ENCODE assay signal across 28 cellular contexts in the genomic region with DNA sequence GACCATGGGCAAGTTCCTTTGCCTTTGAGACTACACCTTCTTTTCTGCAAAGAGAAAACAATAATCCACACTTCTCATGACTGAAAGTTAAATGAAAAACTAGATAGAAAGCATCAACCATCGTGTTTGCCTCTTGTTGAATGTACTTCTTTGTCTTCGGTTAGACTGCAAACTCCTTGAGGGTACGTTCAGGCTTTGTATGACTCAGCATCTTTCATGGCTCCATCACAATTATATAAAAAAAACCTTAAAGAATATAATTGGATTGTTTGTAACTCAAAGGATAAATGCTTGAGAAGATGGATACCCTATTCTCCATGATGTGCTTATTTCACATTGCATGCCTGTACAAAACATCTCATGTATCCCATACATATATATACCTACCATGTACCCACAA.
"Had no signal": no experiment of that assay in that cellular context is flagged by ENCODE, and none has a peak within 500 bp of the region (broad histone marks: within the 10 kb centered on the region; RNA-seq: fewer than 3 reads in every experiment).

No MANE protein-coding gene starts in this region.

- FAIRE-seq: colon, endometrium, endothelial cell of umbilical vein, frontal cortex had no signal

- ATAC-seq: effector memory CD8-positive, alpha-beta T cell; esophagus mucosa; foreskin keratinocyte; gastrocnemius medialis; gastroesophageal sphincter; heart left ventricle; heart right ventricle had no signal

- DNase-seq: colonic mucosa; cortex of kidney; dermis blood vessel endothelial cell; dorsolateral prefrontal cortex; effector CD4-positive, alpha-beta T cell; effector CD8-positive, alpha-beta T cell; effector memory CD4-positive, alpha-beta T cell; effector memory CD8-positive, alpha-beta T cell; endodermal cell; erythroblast; esophagus squamous epithelium; foreskin fibroblast; foreskin keratinocyte; foreskin melanocyte; gastrocnemius medialis; glutamatergic neuron; head of caudate nucleus; heart left ventricle; heart right ventricle had no signal

- H3K27ac ChIP-seq: colonic mucosa, coronary artery, dorsolateral prefrontal cortex, epithelial cell of prostate, esophagus muscularis mucosa, esophagus squamous epithelium, foreskin keratinocyte, gastrocnemius medialis, gastroesophageal sphincter, heart left ventricle, heart right ventricle had no signal

- H3K4me1 ChIP-seq: colonic mucosa, esophagus muscularis mucosa, foreskin keratinocyte, gastroesophageal sphincter, heart left ventricle had no signal

- H3K4me3 ChIP-seq: colonic mucosa, coronary artery, dorsolateral prefrontal cortex, esophagus muscularis mucosa, esophagus squamous epithelium, gastrocnemius medialis, gastroesophageal sphincter, heart left ventricle, heart right ventricle had no signal

- H3K27me3 ChIP-seq: colonic mucosa, dorsolateral prefrontal cortex, esophagus muscularis mucosa, esophagus squamous epithelium, foreskin keratinocyte, gastrocnemius medialis, gastroesophageal sphincter, heart left ventricle had no signal

- H3K36me3 ChIP-seq: colonic mucosa, esophagus muscularis mucosa, esophagus squamous epithelium, gastrocnemius medialis, gastroesophageal sphincter, heart left ventricle, heart right ventricle had no signal

- H3K9me3 ChIP-seq: colonic mucosa, gastrocnemius medialis had no signal
